In genomic region chr1:14946011-14946359, GRCh38 we compare ENCODE assay signal across 1 cellular context.
TF ChIP-seq lines count a peak whose summit lies in the region.

No MANE protein-coding gene starts in this region.

TF ChIP-seq in GM23338, 12 proteins besides CTCF, POLR2A, EP300 and RAD21 (continued from another document):
- TF ChIP-seq ZNF462 (CRISPR knock-in tag; IDR thresholded peaks at IDR 0.05) = no peak
- no peak for TF ChIP-seq JUNB (IDR thresholded peaks at IDR 0.05; ENCODE audit: unreplicated experiment)
